Comparison of ENCODE assay signal across 8 cellular contexts in the genomic region with DNA sequence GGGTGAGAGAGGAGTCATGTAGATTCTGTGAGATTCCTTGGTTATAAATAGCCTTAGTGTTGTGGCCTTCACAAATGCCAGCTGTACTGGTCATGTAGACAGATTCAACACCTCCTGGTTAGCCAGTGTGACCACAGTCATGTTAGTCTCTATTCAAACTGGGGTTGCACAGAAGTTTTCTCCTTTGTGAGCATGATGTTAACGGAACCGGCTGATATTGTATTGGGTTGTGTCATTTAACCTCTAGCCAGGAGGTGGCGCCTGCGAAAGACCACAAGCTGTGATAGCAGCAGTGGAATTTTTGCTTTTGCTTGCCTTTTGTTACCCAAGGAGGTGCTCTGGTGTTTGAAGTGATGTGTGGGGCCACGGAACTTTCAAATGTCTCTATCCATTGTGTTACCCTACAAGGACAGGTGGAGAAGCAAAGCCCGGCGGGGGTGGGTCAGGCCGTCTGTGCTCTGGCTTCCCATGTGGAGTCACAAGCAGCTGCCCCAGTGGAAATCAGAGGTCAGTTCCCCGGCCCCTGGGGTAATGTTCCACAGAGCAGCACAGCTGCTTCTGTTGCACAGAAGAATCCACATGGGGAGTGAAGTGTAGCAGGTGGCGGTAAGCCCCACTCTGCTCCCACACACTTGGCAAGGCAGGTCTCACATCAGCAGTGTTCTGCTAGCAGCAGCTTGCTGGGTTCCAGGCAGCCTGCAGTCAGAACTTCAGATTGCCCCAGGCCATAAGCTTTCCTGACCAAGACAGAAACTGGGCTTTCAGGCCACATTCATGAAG.
DNase-seq lines count a peak whose midpoint lies in the region; ATAC-seq, FAIRE-seq and TF ChIP-seq lines count a peak whose summit lies in the region.

No MANE protein-coding gene starts in this region.

- no peaks in the 10 kb centered on the region for H3K27me3 ChIP-seq in Karpas-422 (ENCODE audit: low read length)

- no peaks in the 10 kb centered on the region for H4K20me1 ChIP-seq in Karpas-422 (ENCODE audit: insufficient read depth, low read depth, low read length)

- no peaks in the 10 kb centered on the region for H3K79me2 ChIP-seq in Karpas-422 (ENCODE audit: low read length)

- FAIRE-seq in urothelium cell line (lab: Jason Lieb, UNC), result no peak

- no peak overlapping the region for H2AFZ ChIP-seq in Karpas-422 (ENCODE audit: low read length)

- TF ChIP-seq CTCF in GM10248 (IDR thresholded peaks at IDR 0.05; ENCODE audit: control extremely low read depth, extremely low read depth, low read depth, missing control alignments), result peak; percentile 42

- H3K4me2 ChIP-seq in Karpas-422 (ENCODE audit: low read depth, low read length, poor library complexity, severe bottlenecking), result no peak overlapping the region

- peaks cover 13% of the 10 kb centered on the region for H3K9me3 ChIP-seq in Karpas-422 (ENCODE audit: low read length)

- no peak overlapping the region for H3K27ac ChIP-seq in Karpas-422 (ENCODE audit: low read length)

- no peak overlapping the region for H3K4me3 ChIP-seq in Karpas-422 (ENCODE audit: low read length)

- CTCF ChIA-PET in GM10248 (lab: Yijun Ruan, JAX), result interaction anchor here (1.7 kb wide), 1 partner anchor 15 kb away, joined by 6 read pairs; no protein-coding TSS in a partner anchor

- H3K9me2 ChIP-seq in Karpas-422 (replicated peaks; ENCODE audit: insufficient read depth, low read length), result no peaks in the 10 kb centered on the region; the same call in 1 of the 2 replicates

- ATAC-seq in GM18909 (IDR thresholded peaks at IDR 0.05; ENCODE audit: poor library complexity, unreplicated experiment), result no peak
- ATAC-seq in HG03025 (IDR thresholded peaks at IDR 0.05; ENCODE audit: low FRiP score, unreplicated experiment), result no peak

- no peak overlapping the region for H3K9ac ChIP-seq in Karpas-422 (ENCODE audit: low read length)

- H3K4me1 ChIP-seq in Karpas-422 (ENCODE audit: low read length), result no peaks in the 10 kb centered on the region

- DNase-seq in GM10248 (ENCODE audit: extremely low spot score) (no peak), Karpas-422 (peak; percentile 73), astrocyte of the hippocampus (ENCODE audit: low read depth, low spot score) (peak; percentile 79), inferior parietal cortex (ENCODE audit: extremely low spot score) (peak; percentile 60), urothelium cell line (ENCODE audit: low spot score) (no peak)
- DNase-seq in stimulated activated CD4-positive, alpha-beta T cell treated with anti-CD3 and anti-CD28 coated beads, Interleukin-15, amount 100 ng/mL, for 24 hours, result peak; percentile 43

- POLR2A ChIA-PET in GM10248 (lab: Yijun Ruan, JAX), result no interaction called here

- no peaks in the 10 kb centered on the region for H3K36me3 ChIP-seq in Karpas-422 (ENCODE audit: insufficient read depth, low read length)

Comparison
In these comparisons a context has a peak if more than half of its experiments do, and no peak if none do; other contexts are left out.
1. DNase-seq: peak in Karpas-422 (single experiment), astrocyte of the hippocampus (single experiment), inferior parietal cortex (single experiment) and stimulated activated CD4-positive, alpha-beta T cell treated with anti-CD3 and anti-CD28 coated beads, Interleukin-15, amount 100 ng/mL, for 24 hours (single experiment); none in GM10248 (single experiment) and urothelium cell line (single experiment).